In genomic region chr15:76191539-76192244, GRCh38 we compare ENCODE assay signal across 23 cellular contexts.
DNase-seq lines count a peak whose midpoint lies in the region; ATAC-seq, FAIRE-seq and TF ChIP-seq lines count a peak whose summit lies in the region.
"Had no signal": no experiment of that assay in that cellular context is flagged by ENCODE, and none has a peak within 500 bp of the region (broad histone marks: within the 10 kb centered on the region; RNA-seq: fewer than 3 reads in every experiment).

No MANE protein-coding gene starts in this region.

- TF ChIP-seq CTCF in natural killer cell (IDR thresholded peaks at IDR 0.05) (no peak), Loucy (conservative IDR thresholded peaks at IDR 0.05; ENCODE audit: low read length) (no peak), K562 (IDR thresholded peaks at IDR 0.05 in 2 of 3, conservative IDR thresholded peaks at IDR 0.05 in 1 of 3; ENCODE audit: insufficient read depth in 2 of 3, low read depth in 1 of 3, low read length in 3 of 3) (no peak)

- CTCF ChIA-PET in K562 (lab: Yijun Ruan, JAX; ENCODE audit: low intra/inter-chr PET ratio) = interaction anchor here (0.7 to 1.1 kb wide), 3 partner anchors 136 to 649 kb away, joined by 3 to 4 read pairs (median 3); no protein-coding TSS in a partner anchor

- BruUV-seq in K562 (replicated peaks; lab: Mats Ljungman, UMichigan) = no TSS peak

- no peak overlapping the region for H4K8ac ChIP-seq in trophoblast cell (ENCODE audit: low read depth, low read length)

- peaks cover 14% of the 10 kb centered on the region in 2 donors for H3K4me1 Mint-ChIP-seq in natural killer cell treated with Interleukin-12 subunit alpha and Interleukin-12 subunit beta and Interleukin-15 and Interleukin-18, amount 100 ng/mL, for 72 hours (ENCODE audit: low read depth in 2 of 2)
- H3K4me1 Mint-ChIP-seq in natural killer cell = peaks cover 10 to 14% of the 10 kb centered on the region in 2 donors

- H4K20me1 ChIP-seq in Loucy (ENCODE audit: insufficient read depth, low read length, poor library complexity, severe bottlenecking) (no peaks in the 10 kb centered on the region), K562 (replicated peaks; ENCODE audit: control insufficient read depth, insufficient read depth, low read length) (0 out of 2 replicates have a peak, but pooled peaks cover 3% of the 10 kb centered on the region)

- no peak overlapping the region for H3K23ac ChIP-seq in trophoblast cell (ENCODE audit: low read length)

- H3K27ac ChIP-seq in K562 (ENCODE audit: extremely low read depth, low read depth, low read length) (no peak overlapping the region), trophoblast cell (ENCODE audit: low read depth, low read length) (no peak overlapping the region)
- H3K27ac ChIP-seq: adrenal gland, colonic mucosa, SJSA1, spleen had no signal

- no peaks in the 10 kb centered on the region for H3K9me3 ChIP-seq in Loucy (ENCODE audit: insufficient read depth, low read depth, low read length)
- no peaks in the 10 kb centered on the region for H3K9me3 ChIP-seq in K562 (replicated peaks; ENCODE audit: control insufficient read depth, insufficient read depth, low read depth, low read length)
- no peaks in the 10 kb centered on the region for H3K9me3 ChIP-seq in trophoblast cell (ENCODE audit: insufficient read depth, low read depth, low read length)
- H3K9me3 ChIP-seq: adrenal gland, colonic mucosa, HAP-1, SJSA1, spleen had no signal

- no peak overlapping the region for H3K14ac ChIP-seq in trophoblast cell (ENCODE audit: low read length)

- H2AK5ac ChIP-seq in trophoblast cell (ENCODE audit: low read length) = no peak overlapping the region

- H3K4me3 Mint-ChIP-seq in natural killer cell treated with Interleukin-12 subunit alpha and Interleukin-12 subunit beta and Interleukin-15 and Interleukin-18, amount 100 ng/mL, for 72 hours = peak overlapping the region; percentile 64
- H3K4me3 Mint-ChIP-seq in natural killer cell = no peak overlapping the region
- H3K4me3 Mint-ChIP-seq: activated CD4-positive, alpha-beta memory T cell treated with anti-CD3 and anti-CD28 coated beads for 36 hours; stimulated activated naive CD8-positive, alpha-beta T cell treated with anti-CD3 and anti-CD28 coated beads, Interleukin-15, Interleukin-2, amounts not matched to agents 100 ng/mL and 50 ng/mL, for 24 hours had no signal

- H3F3A ChIP-seq in Loucy (ENCODE audit: low read depth) = no peaks in the 10 kb centered on the region

- no peaks in the 10 kb centered on the region for H3K9me1 ChIP-seq in K562 (ENCODE audit: control insufficient read depth, insufficient read depth, low read length)

- peaks cover 13 to 16% of the 10 kb centered on the region in 2 donors for H3K27me3 Mint-ChIP-seq in natural killer cell treated with Interleukin-12 subunit alpha and Interleukin-12 subunit beta and Interleukin-15 and Interleukin-18, amount 100 ng/mL, for 72 hours
- peaks cover 20 to 24% of the 10 kb centered on the region in 2 donors for H3K27me3 Mint-ChIP-seq in natural killer cell (ENCODE audit: low read depth in 2 of 2)

- no peak overlapping the region for H2BK12ac ChIP-seq in trophoblast cell (ENCODE audit: low read length)

- no peak overlapping the region for H2BK5ac ChIP-seq in trophoblast cell (ENCODE audit: low read depth, low read length, poor library complexity)

- no peak overlapping the region for H4K91ac ChIP-seq in trophoblast cell (ENCODE audit: low read depth, low read length)

- no peaks in the 10 kb centered on the region for H3K27me3 ChIP-seq in Loucy (ENCODE audit: insufficient read depth, low read length, poor library complexity, severe bottlenecking)
- H3K27me3 ChIP-seq in K562 (ENCODE audit: control insufficient read depth in 2 of 2, insufficient read depth in 2 of 2, low read length in 2 of 2) = no peaks in the 10 kb centered on the region; a peak in 1 of 5 replicates
- no peaks in the 10 kb centered on the region for H3K27me3 ChIP-seq in trophoblast cell (ENCODE audit: insufficient read depth, low read length)
- H3K27me3 ChIP-seq: adrenal gland, colonic mucosa, SJSA1 had no signal

- no peaks in the 10 kb centered on the region for H3K9me2 ChIP-seq in Loucy (replicated peaks; ENCODE audit: low read depth, low read length)

- intact Hi-C loops in natural killer cell (cut with micrococcal nuclease) (loop anchor here (2.0 kb wide), 1 partner anchor 649 kb away; no protein-coding TSS in a partner anchor), K562 (cut with micrococcal nuclease) (loop anchor here (2.0 kb wide), 1 partner anchor 675 kb away; no protein-coding TSS in a partner anchor)

- no peak overlapping the region for H3K4me3 ChIP-seq in Loucy (ENCODE audit: low read length, poor library complexity, severe bottlenecking)
- no peak overlapping the region for H3K4me3 ChIP-seq in K562
- H3K4me3 ChIP-seq in trophoblast cell (ENCODE audit: low read depth, low read length) = no peak overlapping the region
- H3K4me3 ChIP-seq: adrenal gland, colonic mucosa, HAP-1, SJSA1 had no signal

- H3K27ac Mint-ChIP-seq in natural killer cell treated with Interleukin-12 subunit alpha and Interleukin-12 subunit beta and Interleukin-15 and Interleukin-18, amount 100 ng/mL, for 72 hours = peak overlapping the region in 1 of 2 donors; percentile 67
- no peak overlapping the region for H3K27ac Mint-ChIP-seq in natural killer cell
- H3K27ac Mint-ChIP-seq: activated CD4-positive, alpha-beta memory T cell treated with anti-CD3 and anti-CD28 coated beads for 36 hours; CD14-positive monocyte; stimulated activated naive CD8-positive, alpha-beta T cell treated with anti-CD3 and anti-CD28 coated beads, Interleukin-15, Interleukin-2, amounts not matched to agents 100 ng/mL and 50 ng/mL, for 24 hours had no signal

- POLR2A ChIA-PET in K562 (lab: Yijun Ruan, JAX) = interaction anchor here (1.5 kb wide), 1 partner anchor 142 kb away, joined by 5 read pairs; no protein-coding TSS in a partner anchor

- H3K36me3 Mint-ChIP-seq in natural killer cell treated with Interleukin-12 subunit alpha and Interleukin-12 subunit beta and Interleukin-15 and Interleukin-18, amount 100 ng/mL, for 72 hours = no peaks in the 10 kb centered on the region
- no peaks in the 10 kb centered on the region for H3K36me3 Mint-ChIP-seq in natural killer cell
- H3K36me3 Mint-ChIP-seq: activated CD4-positive, alpha-beta memory T cell treated with anti-CD3 and anti-CD28 coated beads for 36 hours; CD14-positive monocyte; type B pancreatic cell had no signal

- H2AFZ ChIP-seq in Loucy (ENCODE audit: low read length) = no peak overlapping the region
- no peak overlapping the region for H2AFZ ChIP-seq in K562 (ENCODE audit: low read depth, low read length)
- no peak overlapping the region for H2AFZ ChIP-seq in trophoblast cell (ENCODE audit: insufficient read depth, low read length, poor library complexity)

- H3K79me1 ChIP-seq in trophoblast cell (ENCODE audit: low read length) = no peaks in the 10 kb centered on the region

- TF ChIP-seq EP300 in K562 (IDR thresholded peaks at IDR 0.05; ENCODE audit: low read length) = no peak

- no peak overlapping the region for H4K12ac ChIP-seq in trophoblast cell (ENCODE audit: low read depth, low read length)

- no peak for DNase-seq in natural killer cell treated with Interleukin-12 subunit alpha and Interleukin-12 subunit beta and Interleukin-15 and Interleukin-18, amount 100 ng/mL, for 72 hours (ENCODE audit: low spot score)
- DNase-seq in natural killer cell (no peak), K562 (ENCODE audit: extremely low read depth in 1 of 4, low spot score in 3 of 4) (no peak), trophoblast cell (no peak), HPDE6-E6E7 (ENCODE audit: extremely low spot score) (no peak), AG20443 (ENCODE audit: low spot score) (no peak)
- DNase-seq: activated gamma-delta T cell treated with Interleukin-2 at 50 U/mL for 16 hours; activated T-cell treated with anti-CD3 and anti-CD28 coated beads for 4 hours; colonic mucosa; NCI-H345; spleen; stimulated activated CD4-positive, alpha-beta T cell treated with anti-CD3 and anti-CD28 coated beads, Interleukin-4, amount 100 ng/mL, for 4 hours had no signal

- 77% methylated on average over 36 of the region's 55 CpGs for WGBS in K562 (ENCODE audit: insufficient coverage, low coverage, missing lambda C conversion rate)
- WGBS in trophoblast cell (ENCODE audit: extremely low coverage, insufficient coverage, insufficient read length) = no CpG with 5 or more reads among the region's 55 CpGs

- FAIRE-seq in K562 (lab: Jason Lieb, UNC) = no peak
- FAIRE-seq: endometrium, kidney had no signal

- in situ Hi-C loops in K562 (cut with MboI) = no loop called here

- no peak overlapping the region for H2BK120ac ChIP-seq in trophoblast cell (ENCODE audit: insufficient read depth, low read length, poor library complexity)

- H3K9ac ChIP-seq in Loucy (ENCODE audit: low read depth, low read length, poor library complexity, severe bottlenecking) (no peak overlapping the region), K562 (ENCODE audit: insufficient read depth in 1 of 2, low read depth in 2 of 2, low read length in 2 of 2) (no peak overlapping the region; a peak in 1 of 4 replicates), trophoblast cell (ENCODE audit: low read length) (no peak overlapping the region)

- no peaks in the 10 kb centered on the region for H3K79me2 ChIP-seq in Loucy (ENCODE audit: insufficient read depth, low read length)
- H3K79me2 ChIP-seq in K562 (ENCODE audit: control insufficient read depth, insufficient read depth, low read length) = no peaks in the 10 kb centered on the region
- no peaks in the 10 kb centered on the region for H3K79me2 ChIP-seq in trophoblast cell (ENCODE audit: control insufficient read depth, insufficient read depth, low read length, poor library complexity)

- no peaks in the 10 kb centered on the region for H3K36me3 ChIP-seq in Loucy (ENCODE audit: insufficient read depth, low read length)
- no peaks in the 10 kb centered on the region for H3K36me3 ChIP-seq in K562 (ENCODE audit: control insufficient read depth, insufficient read depth, low read length)
- no peaks in the 10 kb centered on the region for H3K36me3 ChIP-seq in trophoblast cell (ENCODE audit: control insufficient read depth in 1 of 2, insufficient read depth in 2 of 2, low read length in 2 of 2)
- H3K36me3 ChIP-seq: adrenal gland, colonic mucosa, HAP-1, SJSA1, spleen had no signal

- TF ChIP-seq POLR2A in K562 (conservative IDR thresholded peaks at IDR 0.05) = no peak

- H3K4me2 ChIP-seq in Loucy (ENCODE audit: low read depth, low read length, poor library complexity, severe bottlenecking) (peak overlapping the region; percentile 49), K562 (ENCODE audit: insufficient read depth, low read length) (no peak overlapping the region), trophoblast cell (ENCODE audit: low read length) (no peak overlapping the region)

- H3K4me1 ChIP-seq in Loucy (ENCODE audit: insufficient read depth, low read length, poor library complexity, severe bottlenecking) (peaks cover 7% of the 10 kb centered on the region), K562 (replicated peaks in 1 of 2; ENCODE audit: control insufficient read depth in 2 of 2, insufficient read depth in 2 of 2, low read length in 2 of 2) (peaks cover 6 to 15% of the 10 kb centered on the region in 2 experiments), trophoblast cell (ENCODE audit: control insufficient read depth in 1 of 2, insufficient read depth in 2 of 2, low read length in 2 of 2) (peaks cover 7 to 20% of the 10 kb centered on the region in 2 experiments)

- ATAC-seq in natural killer cell treated with Interleukin-12 subunit alpha and Interleukin-12 subunit beta and Interleukin-15 and Interleukin-18, amount 100 ng/mL, for 72 hours = no peak
- ATAC-seq in natural killer cell = no peak
- no peak for ATAC-seq in K562
- no peak for ATAC-seq in GM19463 (IDR thresholded peaks at IDR 0.05; ENCODE audit: unreplicated experiment)

- no peak overlapping the region for H3K18ac ChIP-seq in trophoblast cell (ENCODE audit: low read length)

- H3K9me3 Mint-ChIP-seq in natural killer cell treated with Interleukin-12 subunit alpha and Interleukin-12 subunit beta and Interleukin-15 and Interleukin-18, amount 100 ng/mL, for 72 hours = no peaks in the 10 kb centered on the region
- H3K9me3 Mint-ChIP-seq in natural killer cell = no peaks in the 10 kb centered on the region
- H3K9me3 Mint-ChIP-seq: activated CD4-positive, alpha-beta memory T cell treated with anti-CD3 and anti-CD28 coated beads for 36 hours; stimulated activated naive CD8-positive, alpha-beta T cell treated with anti-CD3 and anti-CD28 coated beads, Interleukin-15, Interleukin-2, amounts not matched to agents 100 ng/mL and 50 ng/mL, for 24 hours; type B pancreatic cell had no signal

- H3K4ac ChIP-seq in trophoblast cell (ENCODE audit: low read depth, low read length) = no peak overlapping the region

- no peak for TF ChIP-seq RAD21 in K562 (CRISPR knock-in tag; conservative IDR thresholded peaks at IDR 0.05 in 1 of 2, IDR thresholded peaks at IDR 0.05 in 1 of 2)
